9 cellular contexts compared by ENCODE assay signal in the genomic region with DNA sequence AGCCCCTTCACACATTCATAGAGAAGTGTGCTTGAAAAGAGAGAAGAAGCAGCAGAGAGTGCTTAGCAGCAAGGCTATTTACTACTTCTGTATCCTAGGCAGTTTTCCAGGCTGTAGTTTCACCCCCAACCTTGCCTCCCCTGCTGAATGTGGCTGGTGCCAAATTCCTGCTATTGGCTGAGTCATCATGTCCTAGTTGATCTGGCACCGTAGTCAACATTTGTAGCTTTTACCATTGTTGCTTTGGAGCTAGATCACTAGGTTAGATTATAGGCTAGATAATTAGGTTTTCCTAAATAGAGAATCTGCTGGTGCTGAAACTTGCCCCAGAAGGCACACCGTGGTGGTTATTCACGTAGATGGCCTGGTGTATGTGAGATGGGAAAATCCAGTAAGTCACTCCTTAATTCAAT. TPM values are rescaled to one million over a fixed set of nuclear protein-coding genes. Genes with fewer than 3 reads are reported as not detected.
A peak's percentile ranks its signal among the peaks of the same experiment; 100 is the strongest.
DNase-seq lines count a peak whose midpoint lies in the region; ATAC-seq and TF ChIP-seq lines count a peak whose summit lies in the region.
"Had no signal": no experiment of that assay in that cellular context is flagged by ENCODE, and none has a peak within 500 bp of the region (broad histone marks: within the 10 kb centered on the region; RNA-seq: fewer than 3 reads in every experiment).

No MANE protein-coding gene starts in this region.

- peak overlapping the region; percentile 43; the same call in 1 of the 2 replicates for H3K14ac ChIP-seq in H9 (ENCODE audit: insufficient read depth, low read length)

- no peaks in the 10 kb centered on the region; a peak in 1 of 7 replicates for H3K36me3 Mint-ChIP-seq in H9 (ENCODE audit: insufficient read depth in 1 of 3, low read depth in 3 of 3)

- no peaks in the 10 kb centered on the region for H3K79me1 ChIP-seq in H9 (ENCODE audit: insufficient read depth, low read depth, low read length, poor library complexity, severe bottlenecking)

- H4K8ac ChIP-seq in H9 (replicated peaks; ENCODE audit: insufficient read length, low read depth, low read length) = no peak overlapping the region

- no peaks in the 10 kb centered on the region for H3K27me3 Mint-ChIP-seq in H9 (ENCODE audit: low read depth)

- H3K23ac ChIP-seq in H9 (ENCODE audit: insufficient read length, low read depth, low read length) = no peak overlapping the region

- peak overlapping the region; percentile 9 for H2AK5ac ChIP-seq in H9 (ENCODE audit: insufficient read length, low read length)

- H3K4me2 ChIP-seq in H9 (ENCODE audit: insufficient read depth, insufficient read length, low read length) = peak overlapping the region; percentile 53

- peak overlapping the region; percentile 63 for H3K18ac ChIP-seq in H9 (ENCODE audit: insufficient read length, low read depth, low read length)

- peak; percentile 62 for DNase-seq in H9
- peak; percentile 46 to 53 for DNase-seq in SJSA1 (ENCODE audit: low read depth in 1 of 2, low spot score in 2 of 2)
- peak; percentile 72 for DNase-seq in glomerular endothelial cell (ENCODE audit: extremely low read depth, low read depth, low spot score)
- DNase-seq in prostate gland (ENCODE audit: low spot score) = peak; percentile 63
- no peak for DNase-seq in activated CD4-positive, alpha-beta T cell treated with anti-CD3 and anti-CD28 coated beads for 48 hours
- DNase-seq in GF-D8 (lab: John Stamatoyannopoulos, UW) = no peak

- ATAC-seq in GM19324 (IDR thresholded peaks at IDR 0.05; ENCODE audit: low FRiP score, unreplicated experiment) (no peak), HG02759 (IDR thresholded peaks at IDR 0.05; ENCODE audit: unreplicated experiment) (no peak)

- no peak overlapping the region; the same call in 1 of the 2 replicates for H3K4ac ChIP-seq in H9 (ENCODE audit: low read depth, low read length)

- H2BK15ac ChIP-seq in H9 (ENCODE audit: low read depth, low read length) = no peak overlapping the region

- TF ChIP-seq CTCF in H9 (conservative IDR thresholded peaks at IDR 0.05) (no peak), prostate gland (IDR thresholded peaks at IDR 0.05) (no peak)

- H3K4me3 ChIP-seq in SJSA1 (no peak overlapping the region), prostate gland (no peak overlapping the region)

- H2BK20ac ChIP-seq in H9 (ENCODE audit: low read depth, low read length, poor library complexity, severe bottlenecking) = peak overlapping the region; percentile 64

- peak overlapping the region; percentile 55 for H2BK5ac ChIP-seq in H9 (ENCODE audit: insufficient read length, low read length)

- TF ChIP-seq POLR2A in prostate gland (IDR thresholded peaks at IDR 0.05) = no peak

- peaks cover 12% of the 10 kb centered on the region; the same call in 1 of the 2 replicates for H3K4me1 ChIP-seq in H9 (ENCODE audit: insufficient read depth, low read length)
- peaks cover 12% of the 10 kb centered on the region for H3K4me1 ChIP-seq in SJSA1 (replicated peaks)
- H3K4me1 ChIP-seq in prostate gland (replicated peaks) = no peaks in the 10 kb centered on the region

- peak overlapping the region; percentile 99 for H3K27ac ChIP-seq in H9 (ENCODE audit: insufficient read length, low read depth, low read length)
- no peak overlapping the region; the same call in 1 of the 2 replicates for H3K27ac ChIP-seq in SJSA1
- H3K27ac ChIP-seq in prostate gland = peak overlapping the region; percentile 21 to 23
- H3K27ac ChIP-seq: neutrophil had no signal

- H3K4me3 Mint-ChIP-seq in H9 = peak overlapping the region in 1 of 2 experiments; percentile 21; a peak in 2 of 5 replicates

- WGBS in H9 (ENCODE audit: extremely low coverage, insufficient read length, low lambda C conversion rate) = no CpG with 5 or more reads among the region's 3 CpGs
- 3% methylated on average over 3 of the region's 3 CpGs for WGBS in prostate gland

- H3K23me2 ChIP-seq in H9 (ENCODE audit: insufficient read length, low read depth, low read length, poor library complexity, severe bottlenecking) = no peaks in the 10 kb centered on the region

- intact Hi-C loops in prostate gland (cut with DNase I) = no loop called here

- H3K9me3 Mint-ChIP-seq in H9 = no peaks in the 10 kb centered on the region

- H3K36me3 ChIP-seq in SJSA1 = no peaks in the 10 kb centered on the region
- no peaks in the 10 kb centered on the region for H3K36me3 ChIP-seq in prostate gland
- H3K36me3 ChIP-seq: neutrophil had no signal

- peak overlapping the region; percentile 94 to 98 (median 95) for H3K27ac Mint-ChIP-seq in H9

- peak overlapping the region; percentile 97 for H3T11ph ChIP-seq in H9 (ENCODE audit: low read length)

- H3K9me3 ChIP-seq in H9 (ENCODE audit: control insufficient read depth, low read depth, low read length) (no peaks in the 10 kb centered on the region), SJSA1 (replicated peaks) (no peaks in the 10 kb centered on the region), prostate gland (no peaks in the 10 kb centered on the region)
- H3K9me3 ChIP-seq: neutrophil had no signal

- H3K27me3 ChIP-seq in H9 (ENCODE audit: insufficient read depth, low read length) = no peaks in the 10 kb centered on the region
- no peaks in the 10 kb centered on the region for H3K27me3 ChIP-seq in SJSA1 (replicated peaks)
- H3K27me3 ChIP-seq in prostate gland (replicated peaks; ENCODE audit: insufficient read depth) = no peaks in the 10 kb centered on the region
- H3K27me3 ChIP-seq: neutrophil had no signal

- H3K4me1 Mint-ChIP-seq in H9 = peaks cover 60 to 61% of the 10 kb centered on the region in 2 experiments

- peaks cover 7% of the 10 kb centered on the region; the same call in 1 of the 2 replicates for H3K79me2 ChIP-seq in H9 (ENCODE audit: insufficient read depth, low read length)

- H3K56ac ChIP-seq in H9 (ENCODE audit: insufficient read length, low read depth, low read length) = no peak overlapping the region

- H4K5ac ChIP-seq in H9 (ENCODE audit: insufficient read length, low read depth, low read length) = peak overlapping the region; percentile 72

- H2AFZ ChIP-seq in H9 (ENCODE audit: low read length) = no peak overlapping the region

- no peaks in the 10 kb centered on the region for H4K20me1 ChIP-seq in H9 (ENCODE audit: control insufficient read depth, insufficient read depth, insufficient read length)

- peak overlapping the region; percentile 51 for H3K9ac ChIP-seq in H9 (ENCODE audit: extremely low read depth, insufficient read length, low read length)

- peak overlapping the region; percentile 10 for H4K91ac ChIP-seq in H9 (ENCODE audit: insufficient read length, low read depth, low read length)

- peak overlapping the region; percentile 87 for H2BK120ac ChIP-seq in H9 (ENCODE audit: low read depth, low read length, poor library complexity, severe bottlenecking)

- no peak overlapping the region for H2BK12ac ChIP-seq in H9 (ENCODE audit: insufficient read length, low read depth, low read length)

RNA-seq across cellular contexts. Expression of a gene that starts 32.7 kb away (rescaled TPM):
- total RNA-seq in H9 (2021) (35.5 and 39.1 TPM in 2 replicates), glomerular endothelial cell (11.9 and 12.7 TPM in 2 replicates), prostate gland (10 to 100 TPM; 12.8 to 20.5 TPM)
- total RNA-seq in SJSA1 (2014; rRNA removed; shearing (Covaris generic)) = 17.2 and 20.3 TPM in 2 replicates

Comparison
In these comparisons a context has a peak if more than half of its experiments do, and no peak if none do; other contexts are left out.
1. DNase-seq: peak in H9 (single experiment), SJSA1 (2 of 2), glomerular endothelial cell (single experiment) and prostate gland (single experiment); none in activated CD4-positive, alpha-beta T cell treated with anti-CD3 and anti-CD28 coated beads for 48 hours (single experiment) and GF-D8 (single experiment).